Comparison of ENCODE assay signal across 3 cellular contexts in the genomic region with DNA sequence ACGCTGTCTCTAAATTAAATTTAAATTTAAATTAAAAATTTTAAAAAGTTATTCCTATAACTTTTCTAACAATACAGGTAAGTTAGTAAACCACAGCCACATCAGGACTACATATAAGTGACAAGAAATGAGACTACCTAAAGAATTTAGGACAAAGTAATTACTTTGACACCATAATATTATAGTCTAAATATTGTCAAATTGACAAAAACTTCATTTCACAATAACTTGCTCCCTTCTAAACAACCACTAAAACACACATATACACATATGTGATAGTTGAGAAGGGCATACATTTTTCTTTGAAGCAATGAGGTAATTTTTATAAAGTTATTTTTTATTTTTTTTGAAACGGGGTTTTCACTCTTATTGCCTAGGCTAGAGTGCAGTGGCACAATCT.
TF ChIP-seq lines count a peak whose summit lies in the region.

No MANE protein-coding gene starts in this region.

TF ChIP-seq in HepG2, 621 proteins besides CTCF, POLR2A, EP300 and RAD21:
- peak; percentile 44 for TF ChIP-seq MAFF (IDR thresholded peaks at IDR 0.05; ENCODE audit: low read depth, low read length)
- peak; percentile 42 to 50 for TF ChIP-seq MAFK (conservative IDR thresholded peaks at IDR 0.05 in 1 of 2, IDR thresholded peaks at IDR 0.05 in 1 of 2; ENCODE audit: low read length in 2 of 2)
- TF ChIP-seq, protein P1, sequence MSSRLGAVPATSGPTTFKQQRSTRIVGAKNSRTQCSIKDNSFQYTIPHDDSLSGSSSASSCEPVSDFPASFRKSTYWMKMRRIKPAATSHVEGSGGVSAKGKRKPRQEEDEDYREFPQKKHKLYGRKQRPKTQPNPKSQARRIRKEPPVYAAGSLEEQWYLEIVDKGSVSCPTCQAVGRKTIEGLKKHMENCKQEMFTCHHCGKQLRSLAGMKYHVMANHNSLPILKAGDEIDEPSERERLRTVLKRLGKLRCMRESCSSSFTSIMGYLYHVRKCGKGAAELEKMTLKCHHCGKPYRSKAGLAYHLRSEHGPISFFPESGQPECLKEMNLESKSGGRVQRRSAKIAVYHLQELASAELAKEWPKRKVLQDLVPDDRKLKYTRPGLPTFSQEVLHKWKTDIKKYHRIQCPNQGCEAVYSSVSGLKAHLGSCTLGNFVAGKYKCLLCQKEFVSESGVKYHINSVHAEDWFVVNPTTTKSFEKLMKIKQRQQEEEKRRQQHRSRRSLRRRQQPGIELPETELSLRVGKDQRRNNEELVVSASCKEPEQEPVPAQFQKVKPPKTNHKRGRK (CRISPR knock-in tag; IDR thresholded peaks at IDR 0.05), result no peak

TF ChIP-seq in A549, 52 proteins besides CTCF, POLR2A, EP300 and RAD21:
- TF ChIP-seq RCOR1 (IDR thresholded peaks at IDR 0.05; ENCODE audit: low read depth, low read length) (no peak), MAFK (IDR thresholded peaks at IDR 0.05; ENCODE audit: partially characterized antibody) (peak; percentile 40)
TF ChIP-seq in A549: peak in this region for 1.

TF ChIP-seq in K562, 482 proteins besides CTCF, POLR2A, EP300 and RAD21:
- TF ChIP-seq, protein P2, sequence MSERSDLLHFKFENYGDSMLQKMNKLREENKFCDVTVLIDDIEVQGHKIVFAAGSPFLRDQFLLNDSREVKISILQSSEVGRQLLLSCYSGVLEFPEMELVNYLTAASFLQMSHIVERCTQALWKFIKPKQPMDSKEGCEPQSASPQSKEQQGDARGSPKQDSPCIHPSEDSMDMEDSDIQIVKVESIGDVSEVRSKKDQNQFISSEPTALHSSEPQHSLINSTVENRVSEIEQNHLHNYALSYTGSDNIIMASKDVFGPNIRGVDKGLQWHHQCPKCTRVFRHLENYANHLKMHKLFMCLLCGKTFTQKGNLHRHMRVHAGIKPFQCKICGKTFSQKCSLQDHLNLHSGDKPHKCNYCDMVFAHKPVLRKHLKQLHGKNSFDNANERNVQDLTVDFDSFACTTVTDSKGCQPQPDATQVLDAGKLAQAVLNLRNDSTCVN (CRISPR knock-in tag; IDR thresholded peaks at IDR 0.05), result no peak
- no peak for TF ChIP-seq ZBTB17 (CRISPR knock-in tag; IDR thresholded peaks at IDR 0.05)
- 0 out of 2 replicates have a peak, but pooled peaks have one; percentile 41 for TF ChIP-seq C11orf30 (IDR thresholded peaks at IDR 0.05; ENCODE audit: low read depth)
- TF ChIP-seq ZNF316 (IDR thresholded peaks at IDR 0.05), result peak; percentile 57; the same call in 1 of the 2 replicates
